Comparison of ENCODE assay signal across 23 cellular contexts in the genomic region with DNA sequence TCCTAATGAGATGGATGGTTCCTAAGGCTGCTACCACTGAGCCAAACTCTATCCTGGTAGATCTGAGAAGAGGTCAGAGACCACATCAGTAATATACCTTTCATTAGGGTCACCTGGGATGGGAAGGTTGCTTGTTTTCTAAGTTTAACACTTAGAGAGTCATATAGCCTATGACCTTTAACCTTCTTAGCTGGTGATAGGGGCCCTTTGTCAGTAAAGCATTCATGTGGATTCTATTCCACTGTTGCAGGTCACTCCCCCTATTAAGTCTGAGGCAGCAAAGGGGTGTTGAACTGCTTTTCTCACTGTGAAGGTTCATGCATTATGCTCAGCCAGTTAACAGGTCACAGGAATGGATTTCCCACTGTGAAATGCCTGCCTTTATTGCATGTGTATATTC. TPM values are rescaled to one million over a fixed set of nuclear protein-coding genes. Genes with fewer than 3 reads are reported as not detected.
DNase-seq lines count a peak whose midpoint lies in the region; ATAC-seq and TF ChIP-seq lines count a peak whose summit lies in the region.
"Had no signal": no experiment of that assay in that cellular context is flagged by ENCODE, and none has a peak within 500 bp of the region (broad histone marks: within the 10 kb centered on the region; RNA-seq: fewer than 3 reads in every experiment).

No MANE protein-coding gene starts in this region.

- peak overlapping the region in 9 of 11 experiments; percentile 9 to 93 (median 83); a peak in 14 of 22 replicates for H3K4me2 ChIP-seq in BLaER1 treated with 17β-estradiol and CSF1 and Interleukin-3, amounts not matched to agents 10 nM and 100 nM
- H3K4me2 ChIP-seq in Karpas-422 (ENCODE audit: low read depth, low read length, poor library complexity, severe bottlenecking) (peak overlapping the region; percentile 78), neural progenitor cell (peak overlapping the region; percentile 66)
- H3K4me2 ChIP-seq: A549 had no signal

- no peaks in the 10 kb centered on the region for H3K9me3 ChIP-seq in BLaER1 treated with 17β-estradiol and CSF1 and Interleukin-3, amounts not matched to agents 10 nM and 100 nM (replicated peaks in 1 of 11)
- no peaks in the 10 kb centered on the region for H3K9me3 ChIP-seq in Karpas-422 (ENCODE audit: low read length)
- no peaks in the 10 kb centered on the region for H3K9me3 ChIP-seq in endodermal cell (ENCODE audit: control insufficient read depth, low read length)
- H3K9me3 ChIP-seq in neural progenitor cell (ENCODE audit: low read depth): no peaks in the 10 kb centered on the region
- no peaks in the 10 kb centered on the region for H3K9me3 ChIP-seq in psoas muscle
- H3K9me3 ChIP-seq in aorta (ENCODE audit: control insufficient read depth, low read length): no peaks in the 10 kb centered on the region
- H3K9me3 ChIP-seq in naive thymus-derived CD4-positive, alpha-beta T cell (ENCODE audit: control insufficient read depth in 2 of 3, low read length in 3 of 3): no peaks in the 10 kb centered on the region
- H3K9me3 ChIP-seq: A549, suprapubic skin, upper lobe of right lung had no signal

- ATAC-seq in psoas muscle: no peak
- ATAC-seq in aorta (ENCODE audit: low FRiP score): no peak
- ATAC-seq in naive thymus-derived CD4-positive, alpha-beta T cell: no peak
- ATAC-seq: A549; activated CD4-positive, alpha-beta T cell treated with anti-CD3 and anti-CD28 coated beads for 36 hours; left ventricle myocardium superior; upper lobe of right lung had no signal

- H3F3A ChIP-seq in neural progenitor cell (ENCODE audit: low read depth): peaks cover 38% of the 10 kb centered on the region

- H3K4me1 Mint-ChIP-seq in endodermal cell (peaks cover 39% of the 10 kb centered on the region), neural progenitor cell (peaks cover 68% of the 10 kb centered on the region)
- H3K4me1 Mint-ChIP-seq in naive thymus-derived CD4-positive, alpha-beta T cell: peaks cover 16 to 81% (median 61%) of the 10 kb centered on the region in 7 donors

- CTCF ChIA-PET in naive thymus-derived CD4-positive, alpha-beta T cell (lab: Charles Lee): no interaction called here

- H3K9me2 ChIP-seq in Karpas-422 (replicated peaks; ENCODE audit: insufficient read depth, low read length): no peaks in the 10 kb centered on the region

- peak overlapping the region; percentile 45 for H3K27ac Mint-ChIP-seq in endodermal cell
- H3K27ac Mint-ChIP-seq in neural progenitor cell: peak overlapping the region; percentile 55
- peak overlapping the region in 4 of 9 donors; percentile 15 to 92 (median 61) for H3K27ac Mint-ChIP-seq in naive thymus-derived CD4-positive, alpha-beta T cell
- H3K27ac Mint-ChIP-seq: activated CD4-positive, alpha-beta T cell treated with anti-CD3 and anti-CD28 coated beads for 36 hours; T-helper 2 cell treated with Interferon-gamma antibody and Interleukin-4, amounts not matched to agents 5 μg/mL and 100 μg/mL, for 36 hours had no signal

- H3K27me3 Mint-ChIP-seq in endodermal cell (ENCODE audit: insufficient read depth) (no peaks in the 10 kb centered on the region), neural progenitor cell (ENCODE audit: insufficient read depth, low read depth) (no peaks in the 10 kb centered on the region)
- H3K27me3 Mint-ChIP-seq in naive thymus-derived CD4-positive, alpha-beta T cell: no peaks in the 10 kb centered on the region
- H3K27me3 Mint-ChIP-seq: activated CD4-positive, alpha-beta T cell treated with anti-CD3 and anti-CD28 coated beads for 36 hours; activated naive CD4-positive, alpha-beta T cell treated with anti-CD3 and anti-CD28 coated beads, Interleukin-2, amount 50 U/mL, for 24 hours; CD4-positive, alpha-beta memory T cell had no signal

- POLR2A ChIA-PET in naive thymus-derived CD4-positive, alpha-beta T cell (lab: Charles Lee): interaction anchor here (1.0 kb wide), 1 partner anchor 16 kb away, joined by 4 read pairs; no protein-coding TSS in a partner anchor

- H3K79me2 ChIP-seq in Karpas-422 (ENCODE audit: low read length): peaks cover 4% of the 10 kb centered on the region; the same call in 1 of the 2 replicates
- H3K79me2 ChIP-seq in neural progenitor cell (ENCODE audit: low read depth): no peaks in the 10 kb centered on the region

- H3K4me3 Mint-ChIP-seq in endodermal cell: no peak overlapping the region
- H3K4me3 Mint-ChIP-seq in neural progenitor cell: peak overlapping the region; percentile 61
- no peak overlapping the region for H3K4me3 Mint-ChIP-seq in naive thymus-derived CD4-positive, alpha-beta T cell
- H3K4me3 Mint-ChIP-seq: activated CD4-positive, alpha-beta T cell treated with anti-CD3 and anti-CD28 coated beads for 36 hours; activated naive CD4-positive, alpha-beta T cell treated with anti-CD3 and anti-CD28 coated beads, Interleukin-2, amount 50 U/mL, for 24 hours; CD4-positive, alpha-beta memory T cell; T-helper 2 cell treated with Interferon-gamma antibody and Interleukin-4, amounts not matched to agents 5 μg/mL and 100 μg/mL, for 36 hours had no signal

- H3K36me3 Mint-ChIP-seq in endodermal cell (ENCODE audit: low read depth) (peaks cover 31% of the 10 kb centered on the region), neural progenitor cell (peaks cover 1% of the 10 kb centered on the region)
- peaks cover 0 to 15% (median 4%) of the 10 kb centered on the region in 5 donors for H3K36me3 Mint-ChIP-seq in naive thymus-derived CD4-positive, alpha-beta T cell

- intact Hi-C loops in psoas muscle (cut with DNase I) (no loop called here), aorta (cut with DNase I) (no loop called here)
- intact Hi-C loops in naive thymus-derived CD4-positive, alpha-beta T cell (cut with micrococcal nuclease): no loop called here

- H2AFZ ChIP-seq in Karpas-422 (ENCODE audit: low read length): no peak overlapping the region
- H2AFZ ChIP-seq in neural progenitor cell (replicated peaks): no peak overlapping the region

- H4K20me1 ChIP-seq in BLaER1 treated with 17β-estradiol and CSF1 and Interleukin-3, amounts not matched to agents 10 nM and 100 nM: peaks cover 0 to 25% (median 0%) of the 10 kb centered on the region in 11 experiments; a peak in 5 of 22 replicates
- H4K20me1 ChIP-seq in Karpas-422 (ENCODE audit: insufficient read depth, low read depth, low read length) (no peaks in the 10 kb centered on the region), neural progenitor cell (ENCODE audit: low read depth) (peaks cover 33% of the 10 kb centered on the region)

- H3K9ac ChIP-seq in BLaER1 treated with 17β-estradiol and CSF1 and Interleukin-3, amounts not matched to agents 10 nM and 100 nM: no peak overlapping the region
- H3K9ac ChIP-seq in Karpas-422 (ENCODE audit: low read length) (peak overlapping the region; percentile 61), endodermal cell (ENCODE audit: extremely low read depth, low read length, poor library complexity, severe bottlenecking) (no peak overlapping the region), neural progenitor cell (no peak overlapping the region)

- no peak overlapping the region; a peak in 1 of 22 replicates for H3K27ac ChIP-seq in BLaER1 treated with 17β-estradiol and CSF1 and Interleukin-3, amounts not matched to agents 10 nM and 100 nM
- peak overlapping the region; percentile 86 for H3K27ac ChIP-seq in Karpas-422 (ENCODE audit: low read length)
- H3K27ac ChIP-seq in endodermal cell (ENCODE audit: low read depth, low read length): peak overlapping the region; percentile 78
- peak overlapping the region; percentile 75 for H3K27ac ChIP-seq in neural progenitor cell
- H3K27ac ChIP-seq in psoas muscle: no peak overlapping the region
- H3K27ac ChIP-seq in aorta (ENCODE audit: low read depth in 1 of 2, low read length in 2 of 2): no peak overlapping the region
- H3K27ac ChIP-seq in naive thymus-derived CD4-positive, alpha-beta T cell (ENCODE audit: low read depth, low read length): no peak overlapping the region
- H3K27ac ChIP-seq: A549, skin epidermis, suprapubic skin, upper lobe of right lung had no signal

- no peaks in the 10 kb centered on the region for H3K9me3 Mint-ChIP-seq in endodermal cell
- H3K9me3 Mint-ChIP-seq in neural progenitor cell: no peaks in the 10 kb centered on the region
- no peaks in the 10 kb centered on the region for H3K9me3 Mint-ChIP-seq in naive thymus-derived CD4-positive, alpha-beta T cell
- H3K9me3 Mint-ChIP-seq: activated naive CD4-positive, alpha-beta T cell treated with anti-CD3 and anti-CD28 coated beads, Interleukin-2, amount 50 U/mL, for 24 hours; CD4-positive, alpha-beta memory T cell; T-helper 2 cell treated with Interferon-gamma antibody and Interleukin-4, amounts not matched to agents 5 μg/mL and 100 μg/mL, for 36 hours had no signal

- no peak overlapping the region for H3K4me3 ChIP-seq in BLaER1 treated with 17β-estradiol and CSF1 and Interleukin-3, amounts not matched to agents 10 nM and 100 nM
- peak overlapping the region; percentile 53 for H3K4me3 ChIP-seq in Karpas-422 (ENCODE audit: low read length)
- H3K4me3 ChIP-seq in endodermal cell (ENCODE audit: low read length): no peak overlapping the region
- peak overlapping the region; percentile 15 for H3K4me3 ChIP-seq in neural progenitor cell
- no peak overlapping the region for H3K4me3 ChIP-seq in psoas muscle
- no peak overlapping the region for H3K4me3 ChIP-seq in aorta (ENCODE audit: low read length in 2 of 2)
- no peak overlapping the region for H3K4me3 ChIP-seq in naive thymus-derived CD4-positive, alpha-beta T cell (ENCODE audit: low read length)
- H3K4me3 ChIP-seq: A549, skin epidermis, suprapubic skin, upper lobe of right lung had no signal

- peaks cover 7 to 41% (median 13%) of the 10 kb centered on the region in 11 experiments; a peak in 17 of 22 replicates for H3K36me3 ChIP-seq in BLaER1 treated with 17β-estradiol and CSF1 and Interleukin-3, amounts not matched to agents 10 nM and 100 nM
- no peaks in the 10 kb centered on the region for H3K36me3 ChIP-seq in Karpas-422 (ENCODE audit: insufficient read depth, low read length)
- H3K36me3 ChIP-seq in endodermal cell (ENCODE audit: control insufficient read depth, insufficient read depth, low read length): peaks cover 34% of the 10 kb centered on the region
- H3K36me3 ChIP-seq in neural progenitor cell: no peaks in the 10 kb centered on the region
- H3K36me3 ChIP-seq in psoas muscle (ENCODE audit: insufficient read depth in 1 of 2, low read depth in 1 of 2): peaks cover 0 to 12% of the 10 kb centered on the region in 2 donors
- peaks cover 0 to 3% of the 10 kb centered on the region in 2 donors for H3K36me3 ChIP-seq in aorta (ENCODE audit: control insufficient read depth in 1 of 2, insufficient read depth in 2 of 2, low read length in 1 of 2)
- H3K36me3 ChIP-seq in naive thymus-derived CD4-positive, alpha-beta T cell (ENCODE audit: control insufficient read depth in 2 of 3, insufficient read depth in 3 of 3, low read length in 3 of 3): no peaks in the 10 kb centered on the region
- H3K36me3 ChIP-seq: upper lobe of right lung had no signal

- H3K4me1 ChIP-seq in BLaER1 treated with 17β-estradiol and CSF1 and Interleukin-3, amounts not matched to agents 10 nM and 100 nM: peaks cover 37 to 65% (median 46%) of the 10 kb centered on the region in 10 experiments
- peaks cover 66% of the 10 kb centered on the region for H3K4me1 ChIP-seq in Karpas-422 (ENCODE audit: low read length)
- H3K4me1 ChIP-seq in endodermal cell (ENCODE audit: control insufficient read depth, insufficient read depth, low read length): peaks cover 16% of the 10 kb centered on the region
- H3K4me1 ChIP-seq in neural progenitor cell: peaks cover 59% of the 10 kb centered on the region
- H3K4me1 ChIP-seq in psoas muscle: peaks cover 9% of the 10 kb centered on the region
- H3K4me1 ChIP-seq in aorta (ENCODE audit: control insufficient read depth in 1 of 2, insufficient read depth in 2 of 2, low read length in 2 of 2): no peaks in the 10 kb centered on the region
- peaks cover 0 to 45% of the 10 kb centered on the region in 2 donors for H3K4me1 ChIP-seq in naive thymus-derived CD4-positive, alpha-beta T cell (ENCODE audit: control insufficient read depth in 2 of 2, insufficient read depth in 2 of 2, low read length in 2 of 2)

- DNase-seq in Karpas-422 (no peak), endodermal cell (no peak), neural progenitor cell (ENCODE audit: low spot score) (peak; percentile 74), psoas muscle (no peak), foreskin melanocyte (no peak), aorta (no peak)
- no peak for DNase-seq in naive thymus-derived CD4-positive, alpha-beta T cell
- DNase-seq: activated CD4-positive, alpha-beta T cell treated with anti-CD3 and anti-CD28 coated beads for 36 hours; AML-193; CD4-positive, alpha-beta memory T cell; left ventricle myocardium superior; NCI-H1436; NCI-H345; occipital lobe; SIG-M5; stimulated activated naive CD4-positive, alpha-beta T cell treated with Interleukin-2 at 50 U/mL for 16 hours; upper lobe of right lung had no signal

- H3K27me3 ChIP-seq in BLaER1 treated with 17β-estradiol and CSF1 and Interleukin-3, amounts not matched to agents 10 nM and 100 nM: no peaks in the 10 kb centered on the region
- H3K27me3 ChIP-seq in Karpas-422 (ENCODE audit: low read length): no peaks in the 10 kb centered on the region
- H3K27me3 ChIP-seq in endodermal cell (ENCODE audit: control insufficient read depth, insufficient read depth, low read length, poor library complexity, severe bottlenecking): no peaks in the 10 kb centered on the region
- no peaks in the 10 kb centered on the region for H3K27me3 ChIP-seq in neural progenitor cell
- H3K27me3 ChIP-seq in psoas muscle (ENCODE audit: insufficient read depth in 3 of 3, low read length in 2 of 3): no peaks in the 10 kb centered on the region
- H3K27me3 ChIP-seq in aorta (ENCODE audit: control insufficient read depth in 1 of 2, insufficient read depth in 2 of 2, low read length in 1 of 2): no peaks in the 10 kb centered on the region
- H3K27me3 ChIP-seq in naive thymus-derived CD4-positive, alpha-beta T cell (ENCODE audit: control insufficient read depth in 2 of 2, insufficient read depth in 2 of 2, low read length in 2 of 2): no peaks in the 10 kb centered on the region
- H3K27me3 ChIP-seq: suprapubic skin, upper lobe of right lung had no signal

- no peak for TF ChIP-seq CTCF in endodermal cell (conservative IDR thresholded peaks at IDR 0.05)
- TF ChIP-seq CTCF in neural progenitor cell (IDR thresholded peaks at IDR 0.05): no peak
- no peak for TF ChIP-seq CTCF in psoas muscle (IDR thresholded peaks at IDR 0.05)

RNA-seq across cellular contexts. Expression of a gene that starts 6.1 kb away (rescaled TPM):
- total RNA-seq in Karpas-422 (2014; rRNA removed; shearing (Covaris generic); ENCODE audit: low replicate concordance): 26.7 and 29.6 TPM in 2 replicates
- total RNA-seq in endodermal cell: 10 to 100 TPM; 52.3 to 54.8 TPM
- 35.4 TPM for polyA plus RNA-seq in endodermal cell (2013, experiment 1 of 2)
- 33.2 TPM for polyA plus RNA-seq in endodermal cell (2013, experiment 2 of 2)
- 21.5 and 31.1 TPM in 2 replicates for total RNA-seq in neural progenitor cell (ENCODE audit: low replicate concordance)
- total RNA-seq in psoas muscle: 10 to 100 TPM; 10.2 to 15.0 (median 12.3) TPM
- polyA plus RNA-seq in psoas muscle: 1 to 10 TPM; 3.2 to 9.0 (median 3.4) TPM
- 10 to 100 TPM; 40.5 to 46.7 TPM for total RNA-seq in aorta
- 1 to 10 TPM; 5.4 to 6.7 TPM for polyA plus RNA-seq in aorta
- total RNA-seq in naive thymus-derived CD4-positive, alpha-beta T cell: 10 to 100 TPM; 55.0 to 89.1 (median 78.3) TPM
- polyA plus RNA-seq in naive thymus-derived CD4-positive, alpha-beta T cell: 10 to 100 TPM; 10.1 to 11.7 TPM

Comparison
In these comparisons a context has a peak if more than half of its experiments do, and no peak if none do; other contexts are left out.
1. H3K27ac ChIP-seq: peak in Karpas-422 (single experiment), endodermal cell (single experiment) and neural progenitor cell (single experiment); none in BLaER1 treated with 17β-estradiol and CSF1 and Interleukin-3, amounts not matched to agents 10 nM and 100 nM (0 of 11), psoas muscle (single experiment), aorta (0 of 2) and naive thymus-derived CD4-positive, alpha-beta T cell (single experiment).
2. H3K4me3 ChIP-seq: peak in Karpas-422 (single experiment) and neural progenitor cell (single experiment); none in BLaER1 treated with 17β-estradiol and CSF1 and Interleukin-3, amounts not matched to agents 10 nM and 100 nM (0 of 10), endodermal cell (single experiment), psoas muscle (single experiment), aorta (0 of 2) and naive thymus-derived CD4-positive, alpha-beta T cell (single experiment).
3. Peak in every context shown above with its lines, with median percentiles within 50 percentile points of each other: H3K4me2 ChIP-seq.